In genomic region chr16:72072514-72073342, GRCh38 we compare ENCODE assay signal across 1 cellular context.
TF ChIP-seq lines count a peak whose summit lies in the region.

No MANE protein-coding gene starts in this region.

TF ChIP-seq in IMR-90, 13 proteins besides CTCF, POLR2A, EP300 and RAD21:
- no peak for TF ChIP-seq CHD1 (IDR thresholded peaks at IDR 0.05; ENCODE audit: low read depth, low read length)
- no peak for TF ChIP-seq FOS (IDR thresholded peaks at IDR 0.05; ENCODE audit: low read depth, low read length)
